Comparison of ENCODE assay signal across 11 cellular contexts in genomic region chr14:52954346-52955214, GRCh38. TPM values are rescaled to one million over a fixed set of nuclear protein-coding genes. Genes with fewer than 3 reads are reported as not detected.
DNase-seq lines count a peak whose midpoint lies in the region; ATAC-seq, FAIRE-seq and TF ChIP-seq lines count a peak whose summit lies in the region.
"Had no signal": no experiment of that assay in that cellular context is flagged by ENCODE, and none has a peak within 500 bp of the region (broad histone marks: within the 10 kb centered on the region; RNA-seq: fewer than 3 reads in every experiment).

No MANE protein-coding gene starts in this region.

- no peaks in the 10 kb centered on the region for H3K27me3 Mint-ChIP-seq in chondrocyte (ENCODE audit: low read depth)

- H3K4me3 ChIP-seq in A673 (ENCODE audit: low read depth, low read length, poor library complexity, severe bottlenecking): no peak overlapping the region
- H3K4me3 ChIP-seq in muscle layer of colon (ENCODE audit: low read depth in 1 of 2, low read length in 2 of 2): peak overlapping the region; percentile 30 to 44
- H3K4me3 ChIP-seq: lower lobe of right lung had no signal

- H3K4me1 Mint-ChIP-seq in chondrocyte (ENCODE audit: low read depth): peaks cover 35% of the 10 kb centered on the region

- ATAC-seq in GM21526 (IDR thresholded peaks at IDR 0.05; ENCODE audit: low FRiP score, unreplicated experiment) (no peak), HG03196 (IDR thresholded peaks at IDR 0.05; ENCODE audit: unreplicated experiment) (no peak), HG02885 (IDR thresholded peaks at IDR 0.05; ENCODE audit: poor library complexity, unreplicated experiment) (no peak)
- ATAC-seq: lower lobe of right lung had no signal

- no peak for DNase-seq in A673 (ENCODE audit: low spot score)
- DNase-seq in HTR-8/SVneo (ENCODE audit: insufficient read length, low spot score): no peak
- DNase-seq in chondrocyte (ENCODE audit: low spot score): no peak
- no peak for DNase-seq in DMS 273 (lab: John Stamatoyannopoulos, UW; ENCODE audit: unreplicated experiment)
- DNase-seq: EL, lower lobe of right lung, NCI-H1694 treated with DMSO at 0.1 percent for 48 hours had no signal

- H3K4me1 ChIP-seq in A673 (ENCODE audit: insufficient read depth, low read length, poor library complexity, severe bottlenecking): peaks cover 22% of the 10 kb centered on the region
- peaks cover 20% of the 10 kb centered on the region for H3K4me1 ChIP-seq in muscle layer of colon (ENCODE audit: insufficient read depth, low read length)

- no peaks in the 10 kb centered on the region for H3K27me3 ChIP-seq in A673 (replicated peaks; ENCODE audit: insufficient read depth, low read depth, low read length, poor library complexity)
- H3K27me3 ChIP-seq in muscle layer of colon (ENCODE audit: control insufficient read depth in 1 of 2, insufficient read depth in 2 of 2, low read length in 2 of 2): no peaks in the 10 kb centered on the region

- POLR2A ChIA-PET in A673 (lab: Charles Lee; ENCODE audit: low non-redundant PET): interaction anchor here (0.6 kb wide), 1 partner anchor 1640 kb away, joined by 3 read pairs; no protein-coding TSS in a partner anchor

- FAIRE-seq in HTR-8/SVneo (lab: Jason Lieb, UNC): peak; percentile 74

- H3K9me3 ChIP-seq in A673 (ENCODE audit: low read depth, low read length, poor library complexity, severe bottlenecking) (no peaks in the 10 kb centered on the region), muscle layer of colon (ENCODE audit: low read length) (no peaks in the 10 kb centered on the region)
- H3K9me3 ChIP-seq: lower lobe of right lung had no signal

- H3K36me3 Mint-ChIP-seq in chondrocyte (ENCODE audit: low read depth): peaks cover 8% of the 10 kb centered on the region

- H3K27ac ChIP-seq in A673 (ENCODE audit: low read depth, low read length, poor library complexity, severe bottlenecking) (peak overlapping the region; percentile 29), muscle layer of colon (ENCODE audit: low read depth, low read length) (peak overlapping the region; percentile 91)
- H3K27ac ChIP-seq: lower lobe of right lung had no signal

- BruUV-seq in A673 (replicated peaks; lab: Mats Ljungman, UMichigan): no TSS peak

- no peaks in the 10 kb centered on the region for H3K36me3 ChIP-seq in A673 (ENCODE audit: insufficient read depth, low read length, poor library complexity, severe bottlenecking)
- no peaks in the 10 kb centered on the region for H3K36me3 ChIP-seq in muscle layer of colon (ENCODE audit: insufficient read depth, low read length)
- H3K36me3 ChIP-seq: lower lobe of right lung had no signal

- H3K9ac ChIP-seq in muscle layer of colon (ENCODE audit: low read length): peak overlapping the region; percentile 93

- peak overlapping the region; percentile 67 for H3K4me3 Mint-ChIP-seq in chondrocyte (ENCODE audit: unreplicated experiment)

- peak overlapping the region; percentile 97 for H3K27ac Mint-ChIP-seq in chondrocyte (ENCODE audit: unreplicated experiment)

- intact Hi-C loops in A673 (cut with micrococcal nuclease; ENCODE audit: unreplicated experiment): no loop called here

- CTCF ChIA-PET in A673 (lab: Charles Lee): no interaction called here

- no peaks in the 10 kb centered on the region for H3K9me3 Mint-ChIP-seq in chondrocyte (ENCODE audit: low read depth)

- TF ChIP-seq CTCF in A673 (conservative IDR thresholded peaks at IDR 0.05; ENCODE audit: low read depth, low read length) (no peak), chondrocyte (IDR thresholded peaks at IDR 0.05) (peak; percentile 29)

RNA-seq across cellular contexts. Expression of gene FERMT2, which starts 3.7 kb away (rescaled TPM):
- 38.3 and 48.0 TPM in 2 replicates for total RNA-seq in A673 (2021)
- total RNA-seq in chondrocyte: 423 to 518 TPM (median 494 TPM) in 3 replicates
